29 cellular contexts compared by ENCODE assay signal in genomic region chr21:36727886-36728285, GRCh38. TPM values are rescaled to one million over a fixed set of nuclear protein-coding genes. Genes with fewer than 3 reads are reported as not detected.
DNase-seq lines count a peak whose midpoint lies in the region; ATAC-seq and TF ChIP-seq lines count a peak whose summit lies in the region.
"Had no signal": no experiment of that assay in that cellular context is flagged by ENCODE, and none has a peak within 500 bp of the region (broad histone marks: within the 10 kb centered on the region; RNA-seq: fewer than 3 reads in every experiment).

No MANE protein-coding gene starts in this region.

- no peak overlapping the region for H3K56ac ChIP-seq in H9 (ENCODE audit: insufficient read length, low read depth, low read length)

- H3K4me3 Mint-ChIP-seq in H9 (no peak overlapping the region), type B pancreatic cell (no peak overlapping the region)
- H3K4me3 Mint-ChIP-seq: activated CD4-positive, alpha-beta T cell treated with anti-CD3 and anti-CD28 coated beads, Interleukin-2, amount 10 ng/mL, durations not matched to agents 7 days and 5 days; activated T-helper 17 cell treated with anti-CD3 and anti-CD28 coated beads, Interleukin-2, amount 50 U/mL, for 72 hours; CD4-positive, alpha-beta memory T cell; memory B cell; naive B cell had no signal

- no peak overlapping the region for H3K23ac ChIP-seq in H9 (ENCODE audit: insufficient read length, low read depth, low read length)

- no peak overlapping the region for H2BK12ac ChIP-seq in H9 (ENCODE audit: insufficient read length, low read depth, low read length)

- no peak overlapping the region for H2BK120ac ChIP-seq in H9 (ENCODE audit: low read depth, low read length, poor library complexity, severe bottlenecking)

- TF ChIP-seq CTCF in H9 (conservative IDR thresholded peaks at IDR 0.05) (peak; percentile 67), VCaP (conservative IDR thresholded peaks at IDR 0.05) (peak; percentile 27; the same call in 1 of the 2 replicates), type B pancreatic cell (conservative IDR thresholded peaks at IDR 0.05) (no peak)

- H3K27ac ChIP-seq in H9 (ENCODE audit: insufficient read length, low read depth, low read length) (no peak overlapping the region), VCaP (peak overlapping the region; percentile 58)
- H3K27ac ChIP-seq: thoracic aorta had no signal

- no peak for ATAC-seq in HG02623 (IDR thresholded peaks at IDR 0.05; ENCODE audit: unreplicated experiment)
- ATAC-seq in HG02588 (IDR thresholded peaks at IDR 0.05; ENCODE audit: unreplicated experiment), result no peak
- ATAC-seq: activated naive CD4-positive, alpha-beta T cell treated with anti-CD3 and anti-CD28 coated beads, Interleukin-2, amount 50 U/mL, for 72 hours; activated T-helper 17 cell treated with anti-CD3 and anti-CD28 coated beads, Interleukin-2, amount 50 U/mL, for 72 hours; left cardiac atrium; SK-N-SH treated with all-trans-retinoic acid at 6 μM for 48 hours had no signal

- H4K8ac ChIP-seq in H9 (replicated peaks; ENCODE audit: insufficient read length, low read depth, low read length), result no peak overlapping the region

- H3K9me3 Mint-ChIP-seq in H9, result no peaks in the 10 kb centered on the region
- H3K9me3 Mint-ChIP-seq in type B pancreatic cell, result no peaks in the 10 kb centered on the region
- H3K9me3 Mint-ChIP-seq: activated CD4-positive, alpha-beta T cell treated with anti-CD3 and anti-CD28 coated beads, Interleukin-2, amount 10 ng/mL, durations not matched to agents 7 days and 5 days; activated naive CD4-positive, alpha-beta T cell treated with anti-CD3 and anti-CD28 coated beads, Interleukin-2, amount 50 U/mL, for 72 hours; activated T-helper 17 cell treated with anti-CD3 and anti-CD28 coated beads, Interleukin-2, amount 50 U/mL, for 72 hours; CD4-positive, alpha-beta memory T cell; memory B cell; naive B cell had no signal

- H3K4ac ChIP-seq in H9 (ENCODE audit: low read depth, low read length), result no peak overlapping the region

- no peaks in the 10 kb centered on the region for H3K79me2 ChIP-seq in H9 (ENCODE audit: insufficient read depth, low read length)

- no peaks in the 10 kb centered on the region for H3K4me1 Mint-ChIP-seq in H9
- no peaks in the 10 kb centered on the region for H3K4me1 Mint-ChIP-seq in type B pancreatic cell (ENCODE audit: unreplicated experiment)
- H3K4me1 Mint-ChIP-seq: activated CD4-positive, alpha-beta T cell treated with anti-CD3 and anti-CD28 coated beads, Interleukin-2, amount 10 ng/mL, durations not matched to agents 7 days and 5 days; activated T-helper 17 cell treated with anti-CD3 and anti-CD28 coated beads, Interleukin-2, amount 50 U/mL, for 72 hours; CD4-positive, alpha-beta memory T cell; memory B cell; naive B cell had no signal

- no peak overlapping the region for H3K9ac ChIP-seq in H9 (ENCODE audit: extremely low read depth, insufficient read length, low read length)

- DNase-seq in H9 (peak; percentile 71), iPS-NIHi11 (ENCODE audit: low spot score) (peak; percentile 57), type B pancreatic cell (ENCODE audit: extremely low spot score, unreplicated experiment) (peak; percentile 42), KG1 (lab: John Stamatoyannopoulos, UW) (no peak)
- DNase-seq: activated CD4-positive, alpha-beta T cell treated with anti-CD3 and anti-CD28 coated beads, Interleukin-2, amount 10 ng/mL, durations not matched to agents 7 days and 5 days; activated CD8-positive, alpha-beta memory T cell treated with anti-CD3 and anti-CD28 coated beads, Interleukin-2, amount 50 U/mL, for 4 hours; CD4-positive, alpha-beta memory T cell; central memory CD4-positive, alpha-beta T cell; DMS 273 treated with DMSO at 0.1 percent for 48 hours; KBM-7; left cardiac atrium; naive B cell; NCI-H1694; NCI-H2171; NCI-H524; retina; stimulated activated CD4-positive, alpha-beta T cell treated with anti-CD3 and anti-CD28 coated beads, Interleukin-12 subunit alpha, Interleukin-12 subunit beta, amount 100 ng/mL, for 4 hours; stimulated activated CD4-positive, alpha-beta T cell treated with anti-CD3 and anti-CD28 coated beads, Interleukin-4, amount 100 ng/mL, for 24 hours; stimulated activated naive CD4-positive, alpha-beta T cell; T-helper 2 cell had no signal

- no peak overlapping the region for H2AFZ ChIP-seq in H9 (ENCODE audit: low read length)

- WGBS in H9 (ENCODE audit: extremely low coverage, insufficient read length, low lambda C conversion rate), result no CpG with 5 or more reads among the region's 6 CpGs

- H2BK20ac ChIP-seq in H9 (ENCODE audit: low read depth, low read length, poor library complexity, severe bottlenecking), result no peak overlapping the region

- no peak overlapping the region for H2AK5ac ChIP-seq in H9 (ENCODE audit: insufficient read length, low read length)

- H3K27me3 ChIP-seq in H9 (ENCODE audit: insufficient read depth, low read length), result no peaks in the 10 kb centered on the region

- H3K79me1 ChIP-seq in H9 (ENCODE audit: insufficient read depth, low read depth, low read length, poor library complexity, severe bottlenecking), result no peaks in the 10 kb centered on the region

- H3K27ac Mint-ChIP-seq in H9, result no peak overlapping the region
- H3K27ac Mint-ChIP-seq in type B pancreatic cell, result no peak overlapping the region
- H3K27ac Mint-ChIP-seq: activated CD4-positive, alpha-beta T cell treated with anti-CD3 and anti-CD28 coated beads, Interleukin-2, amount 10 ng/mL, durations not matched to agents 7 days and 5 days; activated naive CD4-positive, alpha-beta T cell treated with anti-CD3 and anti-CD28 coated beads, Interleukin-2, amount 50 U/mL, for 72 hours; activated T-helper 17 cell treated with anti-CD3 and anti-CD28 coated beads, Interleukin-2, amount 50 U/mL, for 72 hours; CD4-positive, alpha-beta memory T cell; memory B cell had no signal

- H3K4me1 ChIP-seq in H9 (ENCODE audit: insufficient read depth, low read length), result no peaks in the 10 kb centered on the region

- H2BK5ac ChIP-seq in H9 (ENCODE audit: insufficient read length, low read length), result no peak overlapping the region

- H4K91ac ChIP-seq in H9 (ENCODE audit: insufficient read length, low read depth, low read length), result no peak overlapping the region

- no peaks in the 10 kb centered on the region for H3K23me2 ChIP-seq in H9 (ENCODE audit: insufficient read length, low read depth, low read length, poor library complexity, severe bottlenecking)

- H3T11ph ChIP-seq in H9 (ENCODE audit: low read length), result no peak overlapping the region

- H3K4me2 ChIP-seq in H9 (ENCODE audit: insufficient read depth, insufficient read length, low read length), result no peak overlapping the region

- H3K36me3 Mint-ChIP-seq in H9 (ENCODE audit: insufficient read depth in 1 of 3, low read depth in 3 of 3) (no peaks in the 10 kb centered on the region), type B pancreatic cell (no peaks in the 10 kb centered on the region)
- H3K36me3 Mint-ChIP-seq: activated naive CD4-positive, alpha-beta T cell treated with anti-CD3 and anti-CD28 coated beads, Interleukin-2, amount 50 U/mL, for 72 hours; CD4-positive, alpha-beta memory T cell; memory B cell; naive B cell had no signal

- no peaks in the 10 kb centered on the region for H4K20me1 ChIP-seq in H9 (ENCODE audit: control insufficient read depth, insufficient read depth, insufficient read length)

- no peak overlapping the region for H2BK15ac ChIP-seq in H9 (ENCODE audit: low read depth, low read length)

- H3K27me3 Mint-ChIP-seq in H9 (ENCODE audit: low read depth), result peaks cover 30% of the 10 kb centered on the region
- H3K27me3 Mint-ChIP-seq in type B pancreatic cell, result peaks cover 50% of the 10 kb centered on the region
- H3K27me3 Mint-ChIP-seq: activated CD4-positive, alpha-beta T cell treated with anti-CD3 and anti-CD28 coated beads, Interleukin-2, amount 10 ng/mL, durations not matched to agents 7 days and 5 days had no signal

- no peak overlapping the region for H3K14ac ChIP-seq in H9 (ENCODE audit: insufficient read depth, low read length)

- no peak overlapping the region for H3K18ac ChIP-seq in H9 (ENCODE audit: insufficient read length, low read depth, low read length)

- no peak overlapping the region for H4K5ac ChIP-seq in H9 (ENCODE audit: insufficient read length, low read depth, low read length)

- H3K9me3 ChIP-seq in H9 (ENCODE audit: control insufficient read depth, low read depth, low read length), result no peaks in the 10 kb centered on the region
- H3K9me3 ChIP-seq: thoracic aorta had no signal

RNA-seq across cellular contexts. Expression of gene SIM2, which starts 29.0 kb away (rescaled TPM):
- total RNA-seq in H9 (2021) (not detected in 2 replicates), type B pancreatic cell (ENCODE audit: low replicate concordance) (0.50 and 14.8 TPM in 2 replicates)
- total RNA-seq: aorta; CD4-positive, alpha-beta memory T cell; left cardiac atrium; thoracic aorta had no signal
